4 cellular contexts compared by ENCODE assay signal in genomic region chr6:158507174-158507573, GRCh38.
"Had no signal": no experiment of that assay in that cellular context is flagged by ENCODE, and none has a peak within 500 bp of the region (broad histone marks: within the 10 kb centered on the region; RNA-seq: fewer than 3 reads in every experiment).

No MANE protein-coding gene starts in this region.

- H2AFZ ChIP-seq: GM23248 had no signal

- DNase-seq: GOT3 had no signal

- H3K9ac ChIP-seq: GM23248 had no signal

- H3K27me3 Mint-ChIP-seq: IgD-negative memory B cell had no signal

- H3K4me3 ChIP-seq: GM23248 had no signal

- FAIRE-seq: HTR-8/SVneo had no signal

- H3K4me3 Mint-ChIP-seq: IgD-negative memory B cell had no signal

- H3K27ac Mint-ChIP-seq: IgD-negative memory B cell had no signal

- H3K27ac ChIP-seq: GM23248 had no signal
